In the genomic region with DNA sequence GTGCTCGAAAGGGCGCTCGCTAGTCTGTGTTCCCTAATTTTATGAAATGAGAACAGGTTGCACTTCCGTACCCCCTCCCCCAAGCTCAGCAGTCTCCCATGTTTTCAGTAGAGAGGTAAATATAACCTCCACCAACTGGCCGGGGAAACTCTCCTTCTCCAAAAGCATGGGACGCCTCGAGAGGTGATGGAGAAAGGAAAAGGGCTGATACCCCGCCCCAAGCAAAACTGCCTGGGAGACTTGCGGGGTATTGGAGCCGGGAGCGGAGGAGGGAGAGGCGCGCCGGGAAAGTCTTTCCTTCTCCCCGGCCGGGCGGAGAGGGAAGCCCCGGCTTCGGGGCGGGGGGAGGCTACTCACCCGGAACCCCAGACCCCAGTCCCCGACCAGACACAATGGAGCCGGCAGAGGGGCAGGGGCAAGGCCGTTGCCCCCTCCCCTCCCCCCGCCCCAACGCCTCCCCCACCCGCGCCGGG, we compare ENCODE assay signal across 8 cellular contexts. TPM values are rescaled to one million over a fixed set of nuclear protein-coding genes. Genes with fewer than 3 reads are reported as not detected.
A peak's percentile ranks its signal among the peaks of the same experiment; 100 is the strongest.
DNase-seq lines count a peak whose midpoint lies in the region; ATAC-seq and TF ChIP-seq lines count a peak whose summit lies in the region.

No MANE protein-coding gene starts in this region.

- H3K4me1 ChIP-seq in OCI-LY3 (ENCODE audit: low read length) (peaks cover 44% of the 10 kb centered on the region), gastrocnemius medialis (peaks cover 33 to 38% of the 10 kb centered on the region in 2 donors)

- TF ChIP-seq CTCF in AG04450 (IDR thresholded peaks at IDR 0.05; ENCODE audit: low read depth, low read length) (no peak), OCI-LY3 (IDR thresholded peaks at IDR 0.05; ENCODE audit: low read depth, low read length) (no peak), astrocyte of the spinal cord (IDR thresholded peaks at IDR 0.05; ENCODE audit: low read depth, low read length) (no peak), gastrocnemius medialis (IDR thresholded peaks at IDR 0.05 in 4 of 5, conservative IDR thresholded peaks at IDR 0.05 in 1 of 5) (no peak)

- peak overlapping the region; percentile 91 for H3K4me2 ChIP-seq in OCI-LY3 (ENCODE audit: low read length)

- peak overlapping the region; percentile 97 for H3K9ac ChIP-seq in OCI-LY3 (ENCODE audit: low read length)

- peaks cover 52% of the 10 kb centered on the region for H3K79me2 ChIP-seq in OCI-LY3 (ENCODE audit: low read length)

- H3K36me3 ChIP-seq in OCI-LY3 (replicated peaks; ENCODE audit: low read depth, low read length) (no peaks in the 10 kb centered on the region), gastrocnemius medialis (no peaks in the 10 kb centered on the region)

- no peak overlapping the region for H2AFZ ChIP-seq in OCI-LY3 (ENCODE audit: low read depth, low read length)

- CTCF ChIA-PET in AG04450 (lab: Charles Lee): no interaction called here

- ATAC-seq in GM18498 (IDR thresholded peaks at IDR 0.05; ENCODE audit: unreplicated experiment) (peak; percentile 12), HG03103 (IDR thresholded peaks at IDR 0.05; ENCODE audit: low read depth, unreplicated experiment) (peak; percentile 12), gastrocnemius medialis (peak; percentile 57)

- in situ Hi-C loops in astrocyte of the spinal cord (cut with HindIII; ENCODE audit: low sequenced_read_pairs) (no loop called here), gastrocnemius medialis (cut with MboI; ENCODE audit: low sequenced_read_pairs in 4 of 4) (no loop called here)

- H3K9me3 ChIP-seq in AG04450 (ENCODE audit: control insufficient read depth, insufficient read depth, low read length): no peaks in the 10 kb centered on the region
- no peaks in the 10 kb centered on the region for H3K9me3 ChIP-seq in OCI-LY3 (ENCODE audit: insufficient read depth, low read length)
- no peaks in the 10 kb centered on the region for H3K9me3 ChIP-seq in iPS-18c (ENCODE audit: control insufficient read depth, insufficient read depth, low read length)
- no peaks in the 10 kb centered on the region for H3K9me3 ChIP-seq in gastrocnemius medialis

- no peaks in the 10 kb centered on the region for H3K27me3 ChIP-seq in AG04450 (ENCODE audit: control insufficient read depth, insufficient read depth, low read length)
- H3K27me3 ChIP-seq in OCI-LY3 (ENCODE audit: low read depth, low read length): no peaks in the 10 kb centered on the region
- no peaks in the 10 kb centered on the region for H3K27me3 ChIP-seq in gastrocnemius medialis

- H3K4me3 ChIP-seq in AG04450 (ENCODE audit: low read depth, low read length): peak overlapping the region; percentile 65
- H3K4me3 ChIP-seq in OCI-LY3 (ENCODE audit: low read length): peak overlapping the region; percentile 93
- H3K4me3 ChIP-seq in astrocyte of the spinal cord (ENCODE audit: low read depth, low read length): peak overlapping the region; percentile 88
- peak overlapping the region; percentile 74 for H3K4me3 ChIP-seq in iPS-18c (ENCODE audit: insufficient read depth, low read depth, low read length)
- H3K4me3 ChIP-seq in gastrocnemius medialis: peak overlapping the region; percentile 66 to 97 (median 82)

- H3K27ac ChIP-seq in AG04450 (ENCODE audit: low read depth, low read length): no peak overlapping the region
- H3K27ac ChIP-seq in OCI-LY3 (ENCODE audit: low read length): peak overlapping the region; percentile 66
- H3K27ac ChIP-seq in gastrocnemius medialis: peak overlapping the region; percentile 87 to 96 (median 95)

- H4K20me1 ChIP-seq in OCI-LY3 (ENCODE audit: insufficient read depth, low read length): peaks cover 44% of the 10 kb centered on the region

- TF ChIP-seq POLR2A in gastrocnemius medialis (IDR thresholded peaks at IDR 0.05): no peak

- DNase-seq in AG04450 (ENCODE audit: low read depth, low spot score) (no peak), astrocyte of the spinal cord (ENCODE audit: low read depth, low spot score) (peak; percentile 17), gastrocnemius medialis (no peak), foreskin melanocyte (no peak)

- intact Hi-C loops in gastrocnemius medialis (cut with DNase I; ENCODE audit: low total_unique reads): loop anchor here (2.0 to 5.0 kb wide), 3 partner anchors 17 to 187 kb away; a partner anchor contains a TSS

- POLR2A ChIA-PET in AG04450 (lab: Yijun Ruan, JAX): no interaction called here

RNA-seq across cellular contexts. Expression of a gene that starts 0.6 kb away (rescaled TPM):
- 34.8 and 36.1 TPM in 2 replicates for polyA plus RNA-seq in AG04450 (2011; rRNA removed)
- polyA minus RNA-seq in AG04450 (2011; rRNA and poly(A)+ RNA removed): 40.8 and 50.0 TPM in 2 replicates
- total RNA-seq in gastrocnemius medialis: 100 to 1,000 TPM in 1 of 4 donors, 10 to 100 TPM in 3; 42.2 to 116 (median 54.4) TPM
